Comparison of ENCODE assay signal across 8 cellular contexts in genomic region chrX:126770179-126770578, GRCh38. TPM values are rescaled to one million over a fixed set of nuclear protein-coding genes. Genes with fewer than 3 reads are reported as not detected.
A peak's percentile ranks its signal among the peaks of the same experiment; 100 is the strongest.
DNase-seq lines count a peak whose midpoint lies in the region; ATAC-seq and TF ChIP-seq lines count a peak whose summit lies in the region.

No MANE protein-coding gene starts in this region.

- H3K79me2 ChIP-seq in smooth muscle cell (ENCODE audit: low read depth), result no peaks in the 10 kb centered on the region

- intact Hi-C loops in esophagus squamous epithelium (cut with DNase I), result no loop called here

- H3K27ac Mint-ChIP-seq in CD8-positive, alpha-beta memory T cell, result no peak overlapping the region

- no peaks in the 10 kb centered on the region for H3K36me3 ChIP-seq in smooth muscle cell (ENCODE audit: low read depth)
- H3K36me3 ChIP-seq in CD8-positive, alpha-beta memory T cell (ENCODE audit: insufficient read depth, low read length), result no peaks in the 10 kb centered on the region
- no peaks in the 10 kb centered on the region for H3K36me3 ChIP-seq in esophagus squamous epithelium

- H3K9me3 Mint-ChIP-seq in CD8-positive, alpha-beta memory T cell, result peaks cover 0 to 6% (median 5%) of the 10 kb centered on the region in 5 donors

- POLR2A ChIA-PET in CD8-positive, alpha-beta memory T cell (lab: Charles Lee), result no interaction called here

- H3K4me3 Mint-ChIP-seq in CD8-positive, alpha-beta memory T cell, result no peak overlapping the region

- H3F3A ChIP-seq in smooth muscle cell (ENCODE audit: low read depth), result no peaks in the 10 kb centered on the region

- CTCF ChIA-PET in CD8-positive, alpha-beta memory T cell (lab: Charles Lee), result no interaction called here

- H3K4me1 Mint-ChIP-seq in CD8-positive, alpha-beta memory T cell, result no peaks in the 10 kb centered on the region

- H2AFZ ChIP-seq in smooth muscle cell (ENCODE audit: low read depth), result no peak overlapping the region

- DNase-seq in DMS153 treated with DMSO at 0.1 percent for 48 hours (lab: John Stamatoyannopoulos, UW; ENCODE audit: unreplicated experiment) (peak; percentile 33), NCI-H82 (lab: John Stamatoyannopoulos, UW) (peak; percentile 61), epithelial cell of proximal tubule (ENCODE audit: low read depth) (no peak), smooth muscle cell (lab: John Stamatoyannopoulos, UW; ENCODE audit: unreplicated experiment) (no peak), esophagus squamous epithelium (lab: John Stamatoyannopoulos, UW) (no peak)
- DNase-seq in activated CD4-positive, CD25-positive, alpha-beta regulatory T cell treated with anti-CD3 and anti-CD28 coated beads, Interleukin-2, amount 50 U/mL, for 72 hours, result no peak
- no peak for DNase-seq in CD8-positive, alpha-beta memory T cell

- no peaks in the 10 kb centered on the region for H3K4me1 ChIP-seq in smooth muscle cell (ENCODE audit: low read depth)
- no peaks in the 10 kb centered on the region for H3K4me1 ChIP-seq in CD8-positive, alpha-beta memory T cell (ENCODE audit: insufficient read depth, low read length)
- no peaks in the 10 kb centered on the region for H3K4me1 ChIP-seq in esophagus squamous epithelium

- H3K27ac ChIP-seq in smooth muscle cell (ENCODE audit: low read depth) (no peak overlapping the region), esophagus squamous epithelium (no peak overlapping the region)
- no peak overlapping the region for H3K27ac ChIP-seq in CD8-positive, alpha-beta memory T cell (ENCODE audit: low read depth, low read length)

- H3K27me3 ChIP-seq in smooth muscle cell (ENCODE audit: low read depth) (no peaks in the 10 kb centered on the region), esophagus squamous epithelium (peaks cover 0 to 3% (median 0%) of the 10 kb centered on the region in 4 donors)
- H3K27me3 ChIP-seq in CD8-positive, alpha-beta memory T cell (ENCODE audit: insufficient read depth, low read length, poor library complexity, severe bottlenecking), result no peaks in the 10 kb centered on the region

- 34% methylated on average over 5 of the region's 5 CpGs for WGBS in smooth muscle cell (ENCODE audit: low lambda C conversion rate)
- 13 to 19% methylated on average over 5 of the region's 5 CpGs for WGBS in esophagus squamous epithelium, 2 donors

- H3K36me3 Mint-ChIP-seq in CD8-positive, alpha-beta memory T cell, result no peaks in the 10 kb centered on the region

- H3K27me3 Mint-ChIP-seq in CD8-positive, alpha-beta memory T cell, result no peaks in the 10 kb centered on the region

- H3K9ac ChIP-seq in smooth muscle cell (ENCODE audit: low read depth), result no peak overlapping the region

- ATAC-seq in GM21576 (IDR thresholded peaks at IDR 0.05; ENCODE audit: unreplicated experiment), result peak; percentile 75

- H3K4me2 ChIP-seq in smooth muscle cell, result no peak overlapping the region

- no peak for TF ChIP-seq POLR2A in esophagus squamous epithelium (IDR thresholded peaks at IDR 0.05)

- H4K20me1 ChIP-seq in smooth muscle cell (ENCODE audit: low read depth), result no peaks in the 10 kb centered on the region

- TF ChIP-seq CTCF in epithelial cell of proximal tubule (conservative IDR thresholded peaks at IDR 0.05; ENCODE audit: low read depth, low read length) (peak; percentile 67), smooth muscle cell (IDR thresholded peaks at IDR 0.05; ENCODE audit: borderline replicate concordance, insufficient read depth, poor library complexity, severe bottlenecking) (peak; percentile 46), esophagus squamous epithelium (IDR thresholded peaks at IDR 0.05) (peak in 3 of 6 experiments; percentile 38 to 51 (median 41))

- H3K4me3 ChIP-seq in epithelial cell of proximal tubule (ENCODE audit: low read depth, low read length) (no peak overlapping the region), smooth muscle cell (no peak overlapping the region), esophagus squamous epithelium (no peak overlapping the region)
- no peak overlapping the region for H3K4me3 ChIP-seq in CD8-positive, alpha-beta memory T cell (ENCODE audit: low read length)

- H3K9me3 ChIP-seq in smooth muscle cell (replicated peaks; ENCODE audit: low read depth) (peaks cover 3% of the 10 kb centered on the region), esophagus squamous epithelium (no peaks in the 10 kb centered on the region)
- H3K9me3 ChIP-seq in CD8-positive, alpha-beta memory T cell (ENCODE audit: low read length), result no peaks in the 10 kb centered on the region

RNA-seq across cellular contexts. Expression of gene PRR32, which starts 49.4 kb away (rescaled TPM):
- total RNA-seq in epithelial cell of proximal tubule (not detected in 2 replicates), smooth muscle cell (not detected in 2 replicates), esophagus squamous epithelium (not detected)
- not detected in 2 replicates for polyA plus RNA-seq in smooth muscle cell
- not detected for total RNA-seq in CD8-positive, alpha-beta memory T cell
- not detected for polyA plus RNA-seq in CD8-positive, alpha-beta memory T cell

Comparison
In these comparisons a context has a peak if more than half of its experiments do, and no peak if none do; other contexts are left out.
1. DNase-seq: peak in DMS153 treated with DMSO at 0.1 percent for 48 hours (single experiment) and NCI-H82 (single experiment); none in epithelial cell of proximal tubule (single experiment), smooth muscle cell (single experiment), activated CD4-positive, CD25-positive, alpha-beta regulatory T cell treated with anti-CD3 and anti-CD28 coated beads, Interleukin-2, amount 50 U/mL, for 72 hours (single experiment), CD8-positive, alpha-beta memory T cell (0 of 5) and esophagus squamous epithelium (single experiment).